In the genomic region with DNA sequence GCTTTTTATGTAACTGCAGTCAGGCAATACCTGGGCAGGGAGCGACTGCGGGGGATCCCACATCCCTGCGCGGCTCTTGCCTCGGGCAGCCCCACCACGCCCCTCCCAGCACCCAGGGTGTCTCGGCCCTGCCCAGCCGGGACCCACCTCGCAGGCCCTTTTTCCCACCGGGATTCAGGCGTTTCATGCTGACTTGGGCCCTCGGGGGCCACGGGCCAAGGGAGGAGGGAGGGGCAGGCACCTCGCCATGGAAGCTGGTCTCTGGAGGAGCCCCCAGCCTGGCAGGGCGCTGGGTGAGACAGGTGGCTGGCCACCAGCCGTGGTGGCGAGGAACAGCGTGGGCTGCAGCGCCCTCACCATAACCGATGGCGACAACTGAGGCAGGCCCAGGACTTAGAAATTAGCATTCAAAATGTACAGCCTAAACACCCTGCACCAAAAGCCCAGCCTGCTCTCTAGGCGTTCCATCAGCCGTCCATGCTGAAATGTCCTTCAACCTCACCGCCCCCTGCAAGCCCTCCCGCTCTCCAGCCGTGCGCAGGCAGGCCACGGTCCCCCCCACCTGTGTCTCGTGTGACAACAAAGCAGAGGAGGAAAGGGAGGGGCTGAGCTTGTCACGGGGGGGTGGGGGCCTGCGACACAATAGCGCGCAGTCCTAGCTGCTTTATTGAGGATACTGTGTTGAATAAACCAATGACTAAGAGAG, we compare ENCODE assay signal across 2 cellular contexts.
TF ChIP-seq lines count a peak whose summit lies in the region.

No MANE protein-coding gene starts in this region.

TF ChIP-seq in GM23338, 12 proteins besides CTCF, POLR2A, EP300 and RAD21 (continued from another document):
- TF ChIP-seq, protein P1, sequence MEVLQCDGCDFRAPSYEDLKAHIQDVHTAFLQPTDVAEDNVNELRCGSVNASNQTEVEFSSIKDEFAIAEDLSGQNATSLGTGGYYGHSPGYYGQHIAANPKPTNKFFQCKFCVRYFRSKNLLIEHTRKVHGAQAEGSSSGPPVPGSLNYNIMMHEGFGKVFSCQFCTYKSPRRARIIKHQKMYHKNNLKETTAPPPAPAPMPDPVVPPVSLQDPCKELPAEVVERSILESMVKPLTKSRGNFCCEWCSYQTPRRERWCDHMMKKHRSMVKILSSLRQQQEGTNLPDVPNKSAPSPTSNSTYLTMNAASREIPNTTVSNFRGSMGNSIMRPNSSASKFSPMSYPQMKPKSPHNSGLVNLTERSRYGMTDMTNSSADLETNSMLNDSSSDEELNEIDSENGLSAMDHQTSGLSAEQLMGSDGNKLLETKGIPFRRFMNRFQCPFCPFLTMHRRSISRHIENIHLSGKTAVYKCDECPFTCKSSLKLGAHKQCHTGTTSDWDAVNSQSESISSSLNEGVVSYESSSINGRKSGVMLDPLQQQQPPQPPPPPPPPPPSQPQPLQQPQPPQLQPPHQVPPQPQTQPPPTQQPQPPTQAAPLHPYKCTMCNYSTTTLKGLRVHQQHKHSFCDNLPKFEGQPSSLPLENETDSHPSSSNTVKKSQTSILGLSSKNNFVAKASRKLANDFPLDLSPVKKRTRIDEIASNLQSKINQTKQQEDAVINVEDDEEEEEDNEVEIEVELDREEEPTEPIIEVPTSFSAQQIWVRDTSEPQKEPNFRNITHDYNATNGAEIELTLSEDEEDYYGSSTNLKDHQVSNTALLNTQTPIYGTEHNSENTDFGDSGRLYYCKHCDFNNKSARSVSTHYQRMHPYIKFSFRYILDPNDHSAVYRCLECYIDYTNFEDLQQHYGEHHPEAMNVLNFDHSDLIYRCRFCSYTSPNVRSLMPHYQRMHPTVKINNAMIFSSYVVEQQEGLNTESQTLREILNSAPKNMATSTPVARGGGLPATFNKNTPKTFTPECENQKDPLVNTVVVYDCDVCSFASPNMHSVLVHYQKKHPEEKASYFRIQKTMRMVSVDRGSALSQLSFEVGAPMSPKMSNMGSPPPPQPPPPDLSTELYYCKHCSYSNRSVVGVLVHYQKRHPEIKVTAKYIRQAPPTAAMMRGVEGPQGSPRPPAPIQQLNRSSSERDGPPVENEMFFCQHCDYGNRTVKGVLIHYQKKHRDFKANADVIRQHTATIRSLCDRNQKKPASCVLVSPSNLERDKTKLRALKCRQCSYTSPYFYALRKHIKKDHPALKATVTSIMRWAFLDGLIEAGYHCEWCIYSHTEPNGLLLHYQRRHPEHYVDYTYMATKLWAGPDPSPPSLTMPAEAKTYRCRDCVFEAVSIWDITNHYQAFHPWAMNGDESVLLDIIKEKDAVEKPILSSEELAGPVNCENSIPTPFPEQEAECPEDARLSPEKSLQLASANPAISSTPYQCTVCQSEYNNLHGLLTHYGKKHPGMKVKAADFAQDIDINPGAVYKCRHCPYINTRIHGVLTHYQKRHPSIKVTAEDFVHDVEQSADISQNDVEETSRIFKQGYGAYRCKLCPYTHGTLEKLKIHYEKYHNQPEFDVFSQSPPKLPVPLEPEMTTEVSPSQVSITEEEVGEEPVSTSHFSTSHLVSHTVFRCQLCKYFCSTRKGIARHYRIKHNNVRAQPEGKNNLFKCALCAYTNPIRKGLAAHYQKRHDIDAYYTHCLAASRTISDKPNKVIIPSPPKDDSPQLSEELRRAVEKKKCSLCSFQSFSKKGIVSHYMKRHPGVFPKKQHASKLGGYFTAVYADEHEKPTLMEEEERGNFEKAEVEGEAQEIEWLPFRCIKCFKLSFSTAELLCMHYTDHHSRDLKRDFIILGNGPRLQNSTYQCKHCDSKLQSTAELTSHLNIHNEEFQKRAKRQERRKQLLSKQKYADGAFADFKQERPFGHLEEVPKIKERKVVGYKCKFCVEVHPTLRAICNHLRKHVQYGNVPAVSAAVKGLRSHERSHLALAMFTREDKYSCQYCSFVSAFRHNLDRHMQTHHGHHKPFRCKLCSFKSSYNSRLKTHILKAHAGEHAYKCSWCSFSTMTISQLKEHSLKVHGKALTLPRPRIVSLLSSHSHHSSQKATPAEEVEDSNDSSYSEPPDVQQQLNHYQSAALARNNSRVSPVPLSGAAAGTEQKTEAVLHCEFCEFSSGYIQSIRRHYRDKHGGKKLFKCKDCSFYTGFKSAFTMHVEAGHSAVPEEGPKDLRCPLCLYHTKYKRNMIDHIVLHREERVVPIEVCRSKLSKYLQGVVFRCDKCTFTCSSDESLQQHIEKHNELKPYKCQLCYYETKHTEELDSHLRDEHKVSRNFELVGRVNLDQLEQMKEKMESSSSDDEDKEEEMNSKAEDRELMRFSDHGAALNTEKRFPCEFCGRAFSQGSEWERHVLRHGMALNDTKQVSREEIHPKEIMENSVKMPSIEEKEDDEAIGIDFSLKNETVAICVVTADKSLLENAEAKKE (CRISPR knock-in tag; IDR thresholded peaks at IDR 0.05) = no peak
- TF ChIP-seq POLR2AphosphoS5 (IDR thresholded peaks at IDR 0.05; ENCODE audit: low read depth) = no peak
- no peak for TF ChIP-seq CREB1 (CRISPR knock-in tag; IDR thresholded peaks at IDR 0.05; ENCODE audit: low read depth)
- no peak for TF ChIP-seq EZH2phosphoT487 (IDR thresholded peaks at IDR 0.05; ENCODE audit: unreplicated experiment)
- no peak for TF ChIP-seq JUNB (IDR thresholded peaks at IDR 0.05; ENCODE audit: unreplicated experiment)
- TF ChIP-seq EZH2 (IDR thresholded peaks at IDR 0.05; ENCODE audit: low read depth, unreplicated experiment) = no peak
- TF ChIP-seq NANOG (IDR thresholded peaks at IDR 0.05; ENCODE audit: borderline replicate concordance) = no peak
- no peak for TF ChIP-seq STAT1 (IDR thresholded peaks at IDR 0.05; ENCODE audit: unreplicated experiment)
- no peak for TF ChIP-seq REST (IDR thresholded peaks at IDR 0.05; ENCODE audit: unreplicated experiment)
- no peak for TF ChIP-seq ZNF114 (CRISPR knock-in tag; IDR thresholded peaks at IDR 0.05)

TF ChIP-seq in SK-N-SH treated with all-trans-retinoic acid at 6 μM for 48 hours, 23 proteins besides CTCF, POLR2A, EP300 and RAD21 (continued from another document):
- TF ChIP-seq, protein P2, sequence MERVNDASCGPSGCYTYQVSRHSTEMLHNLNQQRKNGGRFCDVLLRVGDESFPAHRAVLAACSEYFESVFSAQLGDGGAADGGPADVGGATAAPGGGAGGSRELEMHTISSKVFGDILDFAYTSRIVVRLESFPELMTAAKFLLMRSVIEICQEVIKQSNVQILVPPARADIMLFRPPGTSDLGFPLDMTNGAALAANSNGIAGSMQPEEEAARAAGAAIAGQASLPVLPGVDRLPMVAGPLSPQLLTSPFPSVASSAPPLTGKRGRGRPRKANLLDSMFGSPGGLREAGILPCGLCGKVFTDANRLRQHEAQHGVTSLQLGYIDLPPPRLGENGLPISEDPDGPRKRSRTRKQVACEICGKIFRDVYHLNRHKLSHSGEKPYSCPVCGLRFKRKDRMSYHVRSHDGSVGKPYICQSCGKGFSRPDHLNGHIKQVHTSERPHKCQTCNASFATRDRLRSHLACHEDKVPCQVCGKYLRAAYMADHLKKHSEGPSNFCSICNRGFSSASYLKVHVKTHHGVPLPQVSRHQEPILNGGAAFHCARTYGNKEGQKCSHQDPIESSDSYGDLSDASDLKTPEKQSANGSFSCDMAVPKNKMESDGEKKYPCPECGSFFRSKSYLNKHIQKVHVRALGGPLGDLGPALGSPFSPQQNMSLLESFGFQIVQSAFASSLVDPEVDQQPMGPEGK (CRISPR knock-in tag; IDR thresholded peaks at IDR 0.05; ENCODE audit: borderline replicate concordance) = no peak
